Comparison of ENCODE assay signal across 9 cellular contexts in genomic region chr10:68957654-68958053, GRCh38. TPM values are rescaled to one million over a fixed set of nuclear protein-coding genes. Genes with fewer than 3 reads are reported as not detected.
DNase-seq lines count a peak whose midpoint lies in the region; ATAC-seq and TF ChIP-seq lines count a peak whose summit lies in the region.
"Had no signal": no experiment of that assay in that cellular context is flagged by ENCODE, and none has a peak within 500 bp of the region (broad histone marks: within the 10 kb centered on the region; RNA-seq: fewer than 3 reads in every experiment).

No MANE protein-coding gene starts in this region.

- no peaks in the 10 kb centered on the region for H3K9me3 ChIP-seq in muscle layer of colon (ENCODE audit: low read length)

- H3K4me1 ChIP-seq in muscle layer of colon (ENCODE audit: insufficient read depth, low read length) = peaks cover 11% of the 10 kb centered on the region

- H3K27ac Mint-ChIP-seq in IgD-negative memory B cell = peak overlapping the region; percentile 99 to 100 (median 100)

- DNase-seq in BJ (ENCODE audit: low read depth) (no peak), cardiac fibroblast (ENCODE audit: low read depth in 2 of 2) (peak; percentile 29 to 51), NCI-H226 (no peak), AG08395 (ENCODE audit: low spot score) (no peak)
- no peak for DNase-seq in stimulated activated CD4-positive, alpha-beta T cell treated with anti-CD3 and anti-CD28 coated beads, Interleukin-12 subunit alpha, Interleukin-12 subunit beta, amount 100 ng/mL, for 4 hours
- DNase-seq: NCI-H1694 treated with DMSO at 0.1 percent for 48 hours had no signal

- H3K36me3 ChIP-seq in BJ (ENCODE audit: control insufficient read depth, insufficient read depth, low read length) = peaks cover 2% of the 10 kb centered on the region
- peaks cover 19% of the 10 kb centered on the region for H3K36me3 ChIP-seq in muscle layer of colon (ENCODE audit: insufficient read depth, low read length)

- H3K4me3 ChIP-seq in BJ (ENCODE audit: low read depth, low read length) = peak overlapping the region; percentile 94
- peak overlapping the region; percentile 98 to 99 for H3K4me3 ChIP-seq in cardiac fibroblast (replicated peaks in 1 of 2; ENCODE audit: low read depth in 2 of 2, low read length in 2 of 2)
- H3K4me3 ChIP-seq in muscle layer of colon (ENCODE audit: low read depth in 1 of 2, low read length in 2 of 2) = peak overlapping the region in 1 of 2 donors; percentile 89

- no peaks in the 10 kb centered on the region for H3K27me3 Mint-ChIP-seq in IgD-negative memory B cell

- no peaks in the 10 kb centered on the region for H3K27me3 ChIP-seq in BJ (ENCODE audit: control insufficient read depth, insufficient read depth, low read length)
- H3K27me3 ChIP-seq in muscle layer of colon (ENCODE audit: control insufficient read depth in 1 of 2, insufficient read depth in 2 of 2, low read length in 2 of 2) = no peaks in the 10 kb centered on the region

- POLR2A ChIA-PET in BJ (lab: Charles Lee) = no interaction called here

- TF ChIP-seq CTCF in BJ (IDR thresholded peaks at IDR 0.05; ENCODE audit: insufficient read depth, low read depth, low read length) (no peak), cardiac fibroblast (IDR thresholded peaks at IDR 0.05; ENCODE audit: low read depth, low read length) (no peak)

- peaks cover 5% of the 10 kb centered on the region for H3K36me3 Mint-ChIP-seq in IgD-negative memory B cell

- H3K9me3 Mint-ChIP-seq in IgD-negative memory B cell = no peaks in the 10 kb centered on the region

- peak overlapping the region; percentile 29 for H3K9ac ChIP-seq in muscle layer of colon (ENCODE audit: low read length)

- H3K4me1 Mint-ChIP-seq in IgD-negative memory B cell = peaks cover 26 to 39% (median 28%) of the 10 kb centered on the region in 3 donors

- H3K4me3 Mint-ChIP-seq in IgD-negative memory B cell = peak overlapping the region; percentile 96 to 100 (median 100)

- H3K27ac ChIP-seq in muscle layer of colon (ENCODE audit: low read depth, low read length) = peak overlapping the region; percentile 3

- no peak for ATAC-seq in GM18870 (IDR thresholded peaks at IDR 0.05; ENCODE audit: unreplicated experiment)

- CTCF ChIA-PET in BJ (lab: Yijun Ruan, JAX) = interaction anchor here (1.3 kb wide), 1 partner anchor 43 kb away, joined by 3 read pairs; no protein-coding TSS in a partner anchor

RNA-seq across cellular contexts. Expression of gene DDX21, which starts 1.7 kb away (rescaled TPM):
- 21.9 and 46.2 TPM in 2 replicates for polyA plus RNA-seq in BJ (2011; rRNA removed)
- 18.7 and 19.6 TPM in 2 replicates for polyA minus RNA-seq in BJ (2011; rRNA and poly(A)+ RNA removed)
- 16.1 TPM for polyA plus RNA-seq in IgD-negative memory B cell

RNA-seq across cellular contexts. Expression of gene KIFBP, which starts 30.9 kb away (rescaled TPM):
- polyA plus RNA-seq in BJ (2011; rRNA removed) (27.4 and 36.9 TPM in 2 replicates), IgD-negative memory B cell (2.9 TPM)
- polyA minus RNA-seq in BJ (2011; rRNA and poly(A)+ RNA removed) = 14.4 and 16.9 TPM in 2 replicates

RNA-seq across cellular contexts. Expression of gene DDX50, which starts 56.5 kb away (rescaled TPM):
- 23.1 and 43.3 TPM in 2 replicates for polyA plus RNA-seq in BJ (2011; rRNA removed)
- polyA minus RNA-seq in BJ (2011; rRNA and poly(A)+ RNA removed) = 15.5 and 19.5 TPM in 2 replicates
- 22.0 TPM for polyA plus RNA-seq in IgD-negative memory B cell

Comparison
In these comparisons a context has a peak if more than half of its experiments do, and no peak if none do; other contexts are left out.
1. DNase-seq: peak in cardiac fibroblast (2 of 2); none in BJ (single experiment), stimulated activated CD4-positive, alpha-beta T cell treated with anti-CD3 and anti-CD28 coated beads, Interleukin-12 subunit alpha, Interleukin-12 subunit beta, amount 100 ng/mL, for 4 hours (single experiment), NCI-H226 (single experiment) and AG08395 (single experiment).